38 cellular contexts compared by ENCODE assay signal in the genomic region with DNA sequence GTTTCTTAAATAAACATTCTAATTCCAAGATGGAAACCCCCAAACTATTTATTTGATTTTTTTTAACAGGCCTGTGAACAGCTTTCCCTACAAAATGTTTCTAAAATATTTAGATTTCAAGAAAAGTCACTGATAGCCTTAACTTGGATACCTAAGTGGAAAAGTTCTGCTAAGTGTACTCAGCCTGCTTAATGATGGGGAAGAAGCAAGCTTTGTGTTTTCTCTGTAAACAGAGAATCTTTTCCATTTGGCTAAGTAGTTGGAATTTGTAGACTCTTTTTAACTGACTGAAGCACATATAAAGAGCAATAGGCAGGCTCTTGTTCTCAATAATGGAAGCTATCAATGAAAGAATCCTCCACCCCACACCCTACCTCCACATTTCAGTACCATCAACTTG.
"Had no signal": no experiment of that assay in that cellular context is flagged by ENCODE, and none has a peak within 500 bp of the region (broad histone marks: within the 10 kb centered on the region; RNA-seq: fewer than 3 reads in every experiment).

No MANE protein-coding gene starts in this region.

- H3K9me3 Mint-ChIP-seq: activated B cell treated with CpG ODN at 0.5 μM for 24 hours; activated CD4-positive, alpha-beta memory T cell treated with anti-CD3 and anti-CD28 coated beads for 36 hours; activated CD4-positive, alpha-beta T cell treated with anti-CD3 and anti-CD28 coated beads, Interleukin-2, amount 10 ng/mL, durations not matched to agents 24 days and 14 days; activated naive CD4-positive, alpha-beta T cell treated with anti-CD3 and anti-CD28 coated beads for 36 hours; activated naive CD4-positive, alpha-beta T cell treated with anti-CD3 and anti-CD28 coated beads, Interleukin-2, amount 50 U/mL, for 24 hours; activated naive CD8-positive, alpha-beta T cell treated with anti-CD3 and anti-CD28 coated beads for 36 hours; activated naive CD8-positive, alpha-beta T cell treated with anti-CD3 and anti-CD28 coated beads, Interleukin-2, amount 50 U/mL, for 24 hours; activated T-helper 1 cell treated with anti-CD3 and anti-CD28 coated beads, Interleukin-12 subunit alpha, Interleukin-12 subunit beta, Interleukin-2, Interleukin-4 antibody, amounts not matched to agents 30 ng/mL and 10 ng/mL and 1 ng/mL, durations not matched to agents 14 hours and 24 hours and 36 hours; activated T-helper 2 cell treated with anti-CD3 and anti-CD28 coated beads, Interferon-gamma antibody, Interleukin-2, Interleukin-4, amounts not matched to agents 10 μg/mL and 5 μg/mL and 100 μg/mL, durations not matched to agents 14 hours and 24 hours and 36 hours; effector memory CD8-positive, alpha-beta T cell; T-cell; T-helper 1 cell treated with Interleukin-12 subunit alpha and Interleukin-12 subunit beta and Interleukin-4 antibody, amounts not matched to agents 30 μg/mL and 1 μg/mL, for 36 hours; T-helper 2 cell treated with Interferon-gamma antibody and Interleukin-4, amounts not matched to agents 5 μg/mL and 100 μg/mL, for 36 hours had no signal

- H3K4me1 Mint-ChIP-seq: activated B cell treated with CpG ODN at 0.5 μM for 24 hours; activated CD4-positive, alpha-beta T cell treated with anti-CD3 and anti-CD28 coated beads, Interleukin-2, amount 10 ng/mL, durations not matched to agents 24 days and 14 days; activated CD8-positive, alpha-beta memory T cell treated with anti-CD3 and anti-CD28 coated beads, Interleukin-2, amount 10 ng/mL, durations not matched to agents 7 days and 5 days; activated naive CD4-positive, alpha-beta T cell treated with anti-CD3 and anti-CD28 coated beads, Interleukin-2, amount 50 U/mL, for 24 hours; activated naive CD8-positive, alpha-beta T cell treated with anti-CD3 and anti-CD28 coated beads for 36 hours; activated naive CD8-positive, alpha-beta T cell treated with anti-CD3 and anti-CD28 coated beads, Interleukin-2, amount 50 U/mL, for 24 hours; T-cell had no signal

- H3K27ac ChIP-seq: adrenal gland, body of pancreas, epithelial cell of prostate, esophagus squamous epithelium, gastroesophageal sphincter, WERI-Rb-1 had no signal

- H3K27ac Mint-ChIP-seq: activated B cell treated with CpG ODN at 0.5 μM for 24 hours; activated CD4-positive, alpha-beta memory T cell treated with anti-CD3 and anti-CD28 coated beads for 36 hours; activated CD4-positive, alpha-beta T cell treated with anti-CD3 and anti-CD28 coated beads, Interleukin-2, amount 10 ng/mL, durations not matched to agents 24 days and 14 days; activated CD8-positive, alpha-beta memory T cell treated with anti-CD3 and anti-CD28 coated beads, Interleukin-2, amount 10 ng/mL, durations not matched to agents 7 days and 5 days; activated CD8-positive, alpha-beta T cell treated with anti-CD3 and anti-CD28 coated beads, Interleukin-2, amount 10 ng/mL, durations not matched to agents 7 days and 5 days; activated naive CD4-positive, alpha-beta T cell treated with anti-CD3 and anti-CD28 coated beads for 36 hours; activated naive CD4-positive, alpha-beta T cell treated with anti-CD3 and anti-CD28 coated beads, Interleukin-2, amount 50 U/mL, for 24 hours; activated naive CD8-positive, alpha-beta T cell treated with anti-CD3 and anti-CD28 coated beads for 36 hours; activated naive CD8-positive, alpha-beta T cell treated with anti-CD3 and anti-CD28 coated beads, Interleukin-2, amount 50 U/mL, for 24 hours; activated T-helper 1 cell treated with anti-CD3 and anti-CD28 coated beads, Interleukin-12 subunit alpha, Interleukin-12 subunit beta, Interleukin-2, Interleukin-4 antibody, amounts not matched to agents 30 ng/mL and 10 ng/mL and 1 ng/mL, durations not matched to agents 14 hours and 24 hours and 36 hours; activated T-helper 2 cell treated with anti-CD3 and anti-CD28 coated beads, Interferon-gamma antibody, Interleukin-2, Interleukin-4, amounts not matched to agents 10 μg/mL and 5 μg/mL and 100 μg/mL, durations not matched to agents 14 hours and 24 hours and 36 hours; effector memory CD8-positive, alpha-beta T cell; T-cell; T-helper 1 cell treated with Interleukin-12 subunit alpha and Interleukin-12 subunit beta and Interleukin-4 antibody, amounts not matched to agents 30 μg/mL and 1 μg/mL, for 36 hours; T-helper 2 cell treated with Interferon-gamma antibody and Interleukin-4, amounts not matched to agents 5 μg/mL and 100 μg/mL, for 36 hours had no signal

- H3K4me3 Mint-ChIP-seq: activated B cell treated with CpG ODN at 0.5 μM for 24 hours; activated CD4-positive, alpha-beta memory T cell treated with anti-CD3 and anti-CD28 coated beads for 36 hours; activated CD4-positive, alpha-beta T cell treated with anti-CD3 and anti-CD28 coated beads, Interleukin-2, amount 10 ng/mL, durations not matched to agents 24 days and 14 days; activated CD8-positive, alpha-beta memory T cell treated with anti-CD3 and anti-CD28 coated beads, Interleukin-2, amount 10 ng/mL, durations not matched to agents 7 days and 5 days; activated CD8-positive, alpha-beta T cell treated with anti-CD3 and anti-CD28 coated beads, Interleukin-2, amount 10 ng/mL, durations not matched to agents 7 days and 5 days; activated naive CD4-positive, alpha-beta T cell treated with anti-CD3 and anti-CD28 coated beads for 36 hours; activated naive CD4-positive, alpha-beta T cell treated with anti-CD3 and anti-CD28 coated beads, Interleukin-2, amount 50 U/mL, for 24 hours; activated naive CD8-positive, alpha-beta T cell treated with anti-CD3 and anti-CD28 coated beads for 36 hours; activated naive CD8-positive, alpha-beta T cell treated with anti-CD3 and anti-CD28 coated beads, Interleukin-2, amount 50 U/mL, for 24 hours; activated T-helper 1 cell treated with anti-CD3 and anti-CD28 coated beads, Interleukin-12 subunit alpha, Interleukin-12 subunit beta, Interleukin-2, Interleukin-4 antibody, amounts not matched to agents 30 ng/mL and 10 ng/mL and 1 ng/mL, durations not matched to agents 14 hours and 24 hours and 36 hours; effector memory CD8-positive, alpha-beta T cell; T-cell; T-helper 1 cell treated with Interleukin-12 subunit alpha and Interleukin-12 subunit beta and Interleukin-4 antibody, amounts not matched to agents 30 μg/mL and 1 μg/mL, for 36 hours; T-helper 2 cell treated with Interferon-gamma antibody and Interleukin-4, amounts not matched to agents 5 μg/mL and 100 μg/mL, for 36 hours had no signal

- H3K9me3 ChIP-seq: adrenal gland, body of pancreas, esophagus squamous epithelium, gastroesophageal sphincter had no signal

- H3K4me3 ChIP-seq: adrenal gland, body of pancreas, esophagus squamous epithelium, gastroesophageal sphincter had no signal

- H3K36me3 Mint-ChIP-seq: activated CD4-positive, alpha-beta memory T cell treated with anti-CD3 and anti-CD28 coated beads for 36 hours; activated CD8-positive, alpha-beta memory T cell treated with anti-CD3 and anti-CD28 coated beads, Interleukin-2, amount 10 ng/mL, durations not matched to agents 7 days and 5 days; activated naive CD4-positive, alpha-beta T cell treated with anti-CD3 and anti-CD28 coated beads, Interleukin-2, amount 50 U/mL, for 24 hours; activated naive CD8-positive, alpha-beta T cell treated with anti-CD3 and anti-CD28 coated beads for 36 hours; T-cell had no signal

- H3K27me3 ChIP-seq: adrenal gland, body of pancreas, gastroesophageal sphincter had no signal

- H3K4me1 ChIP-seq: body of pancreas, esophagus squamous epithelium had no signal

- FAIRE-seq: colon, endometrium, endothelial cell of umbilical vein had no signal

- DNase-seq: activated B cell treated with CpG ODN at 0.5 μM for 24 hours; activated CD4-positive, alpha-beta memory T cell treated with anti-CD3 and anti-CD28 coated beads for 36 hours; activated CD4-positive, alpha-beta T cell treated with anti-CD3 and anti-CD28 coated beads, Interleukin-2, amount 10 ng/mL, durations not matched to agents 24 days and 14 days; activated CD8-positive, alpha-beta memory T cell treated with anti-CD3 and anti-CD28 coated beads, Interleukin-2, amount 10 ng/mL, durations not matched to agents 7 days and 5 days; activated CD8-positive, alpha-beta memory T cell treated with anti-CD3 and anti-CD28 coated beads, Interleukin-2, amount 50 U/mL, for 4 hours; activated CD8-positive, alpha-beta T cell treated with anti-CD3 and anti-CD28 coated beads, Interleukin-2, amount 10 ng/mL, durations not matched to agents 7 days and 5 days; activated effector memory CD4-positive, alpha-beta T cell treated with anti-CD3 and anti-CD28 coated beads, Interleukin-2, amount 50 U/mL, for 16 hours; activated naive CD4-positive, alpha-beta T cell treated with anti-CD3 and anti-CD28 coated beads for 36 hours; activated naive CD8-positive, alpha-beta T cell treated with anti-CD3 and anti-CD28 coated beads for 36 hours; activated naive CD8-positive, alpha-beta T cell treated with anti-CD3 and anti-CD28 coated beads, Interleukin-2, amount 50 U/mL, for 24 hours; activated T-cell treated with anti-CD3 and anti-CD28 coated beads, Interleukin-2, amount 50 U/mL, for 1 hour; activated T-cell treated with anti-CD3 and anti-CD28 coated beads, Interleukin-2, amount 50 U/mL, for 48 hours; adrenal gland; amygdala; aorta; body of pancreas; caudate nucleus; cortex of kidney; dermis blood vessel endothelial cell; effector CD4-positive, alpha-beta T cell; effector memory CD8-positive, alpha-beta T cell; esophagus squamous epithelium; foreskin melanocyte; SW 1271; T-cell; T1000; WERI-Rb-1 had no signal

- H3K36me3 ChIP-seq: adrenal gland, esophagus squamous epithelium, gastroesophageal sphincter, WERI-Rb-1 had no signal

- ATAC-seq: activated CD4-positive, CD25-positive, alpha-beta regulatory T cell treated with anti-CD3 and anti-CD28 coated beads, Interleukin-2, amount 50 U/mL, for 24 hours; activated CD8-positive, alpha-beta memory T cell treated with anti-CD3 and anti-CD28 coated beads, Interleukin-2, amount 10 ng/mL, durations not matched to agents 7 days and 5 days; activated CD8-positive, alpha-beta T cell treated with anti-CD3 and anti-CD28 coated beads, Interleukin-2, amount 10 ng/mL, durations not matched to agents 7 days and 5 days; activated naive CD8-positive, alpha-beta T cell treated with anti-CD3 and anti-CD28 coated beads, Interleukin-2, amount 50 U/mL, for 24 hours; body of pancreas; effector memory CD8-positive, alpha-beta T cell; gastroesophageal sphincter; T-cell had no signal
